ENCODE assay signal across 21 cellular contexts in the genomic region with DNA sequence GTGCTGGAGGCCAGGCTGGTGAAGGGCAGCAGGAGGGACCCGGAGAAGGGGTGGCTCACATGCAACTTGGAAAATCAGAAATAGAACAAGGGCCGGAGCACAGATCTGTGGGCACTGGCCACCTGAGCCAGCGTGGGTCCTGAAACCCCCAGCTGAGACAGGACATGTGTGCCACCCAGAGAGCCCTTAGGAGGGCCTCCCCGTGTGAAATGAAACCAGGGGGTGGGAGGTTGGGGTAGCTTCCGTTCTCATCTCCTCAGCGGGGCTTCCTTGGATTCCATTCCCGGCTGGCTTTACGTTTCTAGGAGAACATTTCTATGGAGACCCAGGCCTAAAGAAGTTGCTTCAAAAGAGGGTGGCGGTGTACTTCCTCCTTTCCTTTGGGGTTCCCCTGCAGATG. TPM values are rescaled to one million over a fixed set of nuclear protein-coding genes. Genes with fewer than 3 reads are reported as not detected.
DNase-seq lines count a peak whose midpoint lies in the region; ATAC-seq, FAIRE-seq and TF ChIP-seq lines count a peak whose summit lies in the region.
"Had no signal": no experiment of that assay in that cellular context is flagged by ENCODE, and none has a peak within 500 bp of the region (broad histone marks: within the 10 kb centered on the region; RNA-seq: fewer than 3 reads in every experiment).

No MANE protein-coding gene starts in this region.

- TF ChIP-seq CTCF in HEK293 (tag by site-specific recombination; IDR thresholded peaks at IDR 0.05) (no peak), astrocyte (IDR thresholded peaks at IDR 0.05; ENCODE audit: insufficient read depth, low read depth, low read length) (no peak), hepatocyte (IDR thresholded peaks at IDR 0.05; ENCODE audit: poor library complexity) (no peak), neural crest cell (conservative IDR thresholded peaks at IDR 0.05) (no peak), sigmoid colon (IDR thresholded peaks at IDR 0.05) (no peak)

- H3K79me2 ChIP-seq in astrocyte (ENCODE audit: insufficient read depth, low read length) (peaks cover 83% of the 10 kb centered on the region), hepatocyte (peaks cover 100% of the 10 kb centered on the region)

- no peak overlapping the region for H3K4me3 ChIP-seq in HEK293 (ENCODE audit: low read depth, low read length)
- H3K4me3 ChIP-seq in astrocyte (ENCODE audit: insufficient read depth, low read depth, low read length): no peak overlapping the region
- H3K4me3 ChIP-seq in hepatocyte: no peak overlapping the region
- no peak overlapping the region for H3K4me3 ChIP-seq in sigmoid colon
- H3K4me3 ChIP-seq: HAP-1, SK-N-MC had no signal

- no peaks in the 10 kb centered on the region for H3K9me3 Mint-ChIP-seq in astrocyte (ENCODE audit: unreplicated experiment)
- H3K9me3 Mint-ChIP-seq in neural crest cell: no peaks in the 10 kb centered on the region
- H3K9me3 Mint-ChIP-seq: CD4-positive, alpha-beta T cell had no signal

- no peak overlapping the region for H3K27ac ChIP-seq in HEK293 (ENCODE audit: extremely low read depth, low read depth, low read length)
- H3K27ac ChIP-seq in astrocyte (ENCODE audit: low read depth, low read length): no peak overlapping the region
- no peak overlapping the region for H3K27ac ChIP-seq in hepatocyte
- no peak overlapping the region for H3K27ac ChIP-seq in sigmoid colon
- H3K27ac ChIP-seq: KMS-11, SK-N-MC had no signal

- TF ChIP-seq POLR2A in sigmoid colon (IDR thresholded peaks at IDR 0.05): no peak

- TF ChIP-seq EP300 in sigmoid colon (IDR thresholded peaks at IDR 0.05): no peak

- H3K36me3 ChIP-seq in HEK293 (ENCODE audit: control insufficient read depth in 2 of 2, insufficient read depth in 1 of 2, low read length in 2 of 2): peaks cover 0 to 42% of the 10 kb centered on the region in 2 experiments; a peak in 2 of 3 replicates
- H3K36me3 ChIP-seq in astrocyte (ENCODE audit: insufficient read depth, low read length): no peaks in the 10 kb centered on the region
- H3K36me3 ChIP-seq in hepatocyte (replicated peaks; ENCODE audit: insufficient read depth, low read depth): no peaks in the 10 kb centered on the region
- peaks cover 0 to 7% (median 0%) of the 10 kb centered on the region in 4 donors for H3K36me3 ChIP-seq in sigmoid colon

- H3K4me1 ChIP-seq in HEK293 (ENCODE audit: control insufficient read depth, insufficient read depth, low read length): no peaks in the 10 kb centered on the region; the same call in 1 of the 2 replicates
- H3K4me1 ChIP-seq in astrocyte (ENCODE audit: insufficient read depth, low read length): peaks cover 13% of the 10 kb centered on the region
- H3K4me1 ChIP-seq in hepatocyte (ENCODE audit: insufficient read depth): peaks cover 30% of the 10 kb centered on the region
- H3K4me1 ChIP-seq in sigmoid colon: peaks cover 0 to 59% (median 43%) of the 10 kb centered on the region in 4 donors

- intact Hi-C loops in sigmoid colon (cut with DNase I): no loop called here

- no peaks in the 10 kb centered on the region for H3K27me3 Mint-ChIP-seq in astrocyte (ENCODE audit: low read depth, unreplicated experiment)
- peaks cover 6% of the 10 kb centered on the region for H3K27me3 Mint-ChIP-seq in neural crest cell (ENCODE audit: low read depth)

- no peak overlapping the region for H3K9ac ChIP-seq in astrocyte (ENCODE audit: low read length)
- H3K9ac ChIP-seq: KMS-11 had no signal

- POLR2A ChIA-PET in HEK293 (lab: Yijun Ruan, JAX): no interaction called here

- ATAC-seq in GM18868 (IDR thresholded peaks at IDR 0.05; ENCODE audit: unreplicated experiment): no peak
- ATAC-seq: PC-3 had no signal

- H2AFZ ChIP-seq in astrocyte (ENCODE audit: low read depth, low read length) (no peak overlapping the region), hepatocyte (no peak overlapping the region)

- H3K9me3 ChIP-seq in HEK293 (ENCODE audit: control insufficient read depth, insufficient read depth, low read depth, low read length) (no peaks in the 10 kb centered on the region), astrocyte (ENCODE audit: insufficient read depth, low read depth, low read length) (no peaks in the 10 kb centered on the region), hepatocyte (ENCODE audit: low read depth) (no peaks in the 10 kb centered on the region), sigmoid colon (no peaks in the 10 kb centered on the region)
- H3K9me3 ChIP-seq: HAP-1 had no signal

- H3K9me2 ChIP-seq in hepatocyte (replicated peaks; ENCODE audit: insufficient read depth): no peaks in the 10 kb centered on the region

- H3K4me3 Mint-ChIP-seq in astrocyte (ENCODE audit: unreplicated experiment) (peak overlapping the region; percentile 40), neural crest cell (peak overlapping the region; percentile 38)
- H3K4me3 Mint-ChIP-seq: CD4-positive, alpha-beta T cell had no signal

- H3K4me1 Mint-ChIP-seq in astrocyte (ENCODE audit: low read depth, unreplicated experiment) (peaks cover 5% of the 10 kb centered on the region), neural crest cell (peaks cover 45% of the 10 kb centered on the region)

- CTCF ChIA-PET in HEK293 (lab: Yijun Ruan, JAX): interaction anchor here (0.6 to 1.7 kb wide), 5 partner anchors 41 to 133 kb away, joined by 3 to 5 read pairs (median 3); no protein-coding TSS in a partner anchor

- H3K4me2 ChIP-seq in astrocyte (ENCODE audit: low read length) (no peak overlapping the region), hepatocyte (peak overlapping the region; percentile 98)
- H3K4me2 ChIP-seq: KMS-11 had no signal

- WGBS in hepatocyte (ENCODE audit: low lambda C conversion rate, missing lambda C conversion rate): 72% methylated on average over 9 of the region's 9 CpGs
- WGBS in sigmoid colon, 2 donors: 91 to 92% methylated on average over 9 of the region's 9 CpGs

- peaks cover 92% of the 10 kb centered on the region for H4K20me1 ChIP-seq in astrocyte (ENCODE audit: insufficient read depth, low read length)
- peaks cover 97% of the 10 kb centered on the region for H4K20me1 ChIP-seq in hepatocyte (ENCODE audit: insufficient read depth, poor library complexity, severe bottlenecking)

- no peak for DNase-seq in astrocyte (ENCODE audit: low read depth)
- DNase-seq in hepatocyte (ENCODE audit: low spot score): no peak
- no peak for DNase-seq in neural crest cell (ENCODE audit: low read depth, low spot score)
- no peak for DNase-seq in sigmoid colon
- DNase-seq in ACHN: no peak
- DNase-seq in NCI-H2227 treated with DMSO at 0.1 percent for 48 hours (lab: John Stamatoyannopoulos, UW): no peak
- DNase-seq: CD4-positive, alpha-beta T cell; COR-L47; DMS 273 treated with DMSO at 0.1 percent for 48 hours; IMR-90; MV-4-11; NCI-H1694 treated with DMSO at 0.1 percent for 48 hours; PC-3; RPMI8226; SHP77 treated with DMSO at 0.1 percent for 48 hours had no signal

- in situ Hi-C loops in ACHN (cut with HindIII; ENCODE audit: low pct_ligation_motif_present, low pct_unique_long_range_greater_than_20kb, low sequenced_read_pairs): no loop called here

- H3K36me3 Mint-ChIP-seq in astrocyte (ENCODE audit: low read depth, unreplicated experiment) (peaks cover 15% of the 10 kb centered on the region), neural crest cell (ENCODE audit: low read depth) (no peaks in the 10 kb centered on the region)

- H3K27ac Mint-ChIP-seq in astrocyte (ENCODE audit: unreplicated experiment) (no peak overlapping the region), neural crest cell (ENCODE audit: unreplicated experiment) (no peak overlapping the region)
- H3K27ac Mint-ChIP-seq: CD4-positive, alpha-beta T cell had no signal

- no peaks in the 10 kb centered on the region for H3K27me3 ChIP-seq in astrocyte (ENCODE audit: insufficient read depth, low read length)
- H3K27me3 ChIP-seq in hepatocyte: no peaks in the 10 kb centered on the region
- no peaks in the 10 kb centered on the region for H3K27me3 ChIP-seq in sigmoid colon

- no peak for FAIRE-seq in astrocyte (lab: Jason Lieb, UNC)
- FAIRE-seq: A204.1 had no signal

TF ChIP-seq in HEK293, 187 proteins besides CTCF, POLR2A, EP300 and RAD21 (continues in another document):
- TF ChIP-seq GLIS1 (tag by site-specific recombination; IDR thresholded peaks at IDR 0.05) (peak; percentile 82), MEIS1 (CRISPR knock-in tag; IDR thresholded peaks at IDR 0.05; ENCODE audit: borderline replicate concordance) (no peak), SETDB1 (IDR thresholded peaks at IDR 0.05; ENCODE audit: insufficient read length, low read length) (no peak), ZBTB7A (tag by site-specific recombination; IDR thresholded peaks at IDR 0.05; ENCODE audit: low read depth) (no peak), ZIC2 (tag by site-specific recombination; IDR thresholded peaks at IDR 0.05) (peak; percentile 73), ZNF426 (tag by site-specific recombination; IDR thresholded peaks at IDR 0.05) (no peak), ZNF514 (tag by site-specific recombination; IDR thresholded peaks at IDR 0.05) (no peak), ZSCAN16 (tag by site-specific recombination; IDR thresholded peaks at IDR 0.05) (no peak), ZNF274 (IDR thresholded peaks at IDR 0.05; ENCODE audit: low read length) (no peak), ZNF274 (tag by site-specific recombination; IDR thresholded peaks at IDR 0.05; ENCODE audit: borderline replicate concordance) (no peak)
- TF ChIP-seq, protein P1, sequence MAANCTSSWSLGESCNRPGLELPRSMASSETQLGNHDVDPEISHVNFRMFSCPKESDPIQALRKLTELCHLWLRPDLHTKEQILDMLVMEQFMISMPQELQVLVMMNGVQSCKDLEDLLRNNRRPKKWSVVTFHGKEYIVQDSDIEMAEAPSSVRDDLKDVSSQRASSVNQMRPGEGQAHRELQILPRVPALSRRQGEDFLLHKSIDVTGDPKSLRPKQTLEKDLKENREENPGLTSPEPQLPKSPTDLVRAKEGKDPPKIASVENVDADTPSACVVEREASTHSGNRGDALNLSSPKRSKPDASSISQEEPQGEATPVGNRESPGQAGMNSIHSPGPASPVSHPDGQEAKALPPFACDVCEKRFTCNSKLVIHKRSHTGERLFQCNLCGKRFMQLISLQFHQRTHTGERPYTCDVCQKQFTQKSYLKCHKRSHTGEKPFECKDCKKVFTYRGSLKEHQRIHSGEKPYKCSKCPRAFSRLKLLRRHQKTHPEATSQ (tag by site-specific recombination; IDR thresholded peaks at IDR 0.05): no peak

RNA-seq across cellular contexts. Expression of a gene that starts 5.7 kb away (rescaled TPM):
- total RNA-seq in astrocyte (41.9 and 43.7 TPM in 2 replicates), hepatocyte (18.0 and 24.3 TPM in 2 replicates), neural crest cell (57.9 and 62.4 TPM in 2 replicates), sigmoid colon (10 to 100 TPM in 1 of 4 donors, 1 to 10 TPM in 3; 4.1 to 14.1 (median 5.8) TPM)
- polyA plus RNA-seq in hepatocyte (79.9 and 87.8 TPM in 2 replicates), sigmoid colon (10 to 100 TPM; 12.7 to 19.5 (median 15.6) TPM)
